13 cellular contexts compared by ENCODE assay signal in genomic region chr17:2502911-2503580, GRCh38. TPM values are rescaled to one million over a fixed set of nuclear protein-coding genes. Genes with fewer than 3 reads are reported as not detected.
A peak's percentile ranks its signal among the peaks of the same experiment; 100 is the strongest.
DNase-seq lines count a peak whose midpoint lies in the region; ATAC-seq, FAIRE-seq and TF ChIP-seq lines count a peak whose summit lies in the region.
"Had no signal": no experiment of that assay in that cellular context is flagged by ENCODE, and none has a peak within 500 bp of the region (broad histone marks: within the 10 kb centered on the region; RNA-seq: fewer than 3 reads in every experiment).

No MANE protein-coding gene starts in this region.

- H3K9me3 ChIP-seq in GM12878 (replicated peaks; ENCODE audit: control insufficient read depth, insufficient read depth, low read length) (no peaks in the 10 kb centered on the region; the same call in 1 of the 3 replicates), heart left ventricle (no peaks in the 10 kb centered on the region), right cardiac atrium (ENCODE audit: control insufficient read depth, low read length) (no peaks in the 10 kb centered on the region)

- FAIRE-seq in GM12891 (lab: Jason Lieb, UNC) = no peak
- FAIRE-seq in HTR-8/SVneo (lab: Jason Lieb, UNC) = peak; percentile 4
- FAIRE-seq in GM12878 (lab: Jason Lieb, UNC) = no peak
- peak; percentile 64 for FAIRE-seq in frontal cortex (lab: Jason Lieb, UNC)

- SMC1A ChIA-PET in GM12878 (lab: Charles Lee; ENCODE audit: uncharacterized antibody, unreplicated experiment) = interaction anchor here (0.7 kb wide), 1 partner anchor 12 kb away, joined by 3 read pairs; no protein-coding TSS in a partner anchor

- no peak overlapping the region for H3K4me2 ChIP-seq in GM12878 (ENCODE audit: control insufficient read depth, insufficient read depth)

- no TSS peak for BruUV-seq in GM12878 (replicated peaks; lab: Mats Ljungman, UMichigan)

- CTCF ChIA-PET in GM12878 (lab: Yijun Ruan, JAX) = no interaction called here

- no peaks in the 10 kb centered on the region for H4K20me1 ChIP-seq in GM12878 (ENCODE audit: control insufficient read depth, insufficient read depth)

- intact Hi-C loops in GM12878 (cut with micrococcal nuclease; ENCODE audit: unreplicated experiment) = no loop called here
- intact Hi-C loops in heart left ventricle (cut with DNase I) = no loop called here
- intact Hi-C loops in right cardiac atrium (cut with DNase I) = no loop called here

- TF ChIP-seq POLR2A in GM12891 (IDR thresholded peaks at IDR 0.05; ENCODE audit: low read depth, low read length) (no peak), GM12878 (IDR thresholded peaks at IDR 0.05; ENCODE audit: low read depth, low read length) (no peak), heart left ventricle (IDR thresholded peaks at IDR 0.05) (no peak)

- peaks cover 26% of the 10 kb centered on the region for H3K79me2 ChIP-seq in GM12878 (ENCODE audit: control insufficient read depth, insufficient read depth, low read length)

- no peak for TF ChIP-seq RAD21 in GM12878 (IDR thresholded peaks at IDR 0.05; ENCODE audit: insufficient read depth, low read depth, low read length)

- H3K4me3 ChIP-seq in GM12878 = no peak overlapping the region
- H3K4me3 ChIP-seq in heart left ventricle = no peak overlapping the region
- no peak overlapping the region for H3K4me3 ChIP-seq in right cardiac atrium (ENCODE audit: low read length)

- POLR2A ChIA-PET in GM12878 (lab: Charles Lee) = no interaction called here

- ATAC-seq in GM12878 (no peak), heart left ventricle (no peak), GM18909 (IDR thresholded peaks at IDR 0.05; ENCODE audit: poor library complexity, unreplicated experiment) (no peak), right cardiac atrium (no peak)
- ATAC-seq: CD8-positive, alpha-beta T cell had no signal

- DNase-seq in GM12891 (ENCODE audit: insufficient read length, low spot score) = no peak
- no peak for DNase-seq in HTR-8/SVneo (ENCODE audit: insufficient read length, low spot score)
- DNase-seq in GM12878 (ENCODE audit: low read depth, low spot score) = no peak
- DNase-seq in frontal cortex (ENCODE audit: low spot score in 2 of 2) = no peak
- no peak for DNase-seq in heart left ventricle
- no peak for DNase-seq in right cardiac atrium
- DNase-seq: CD8-positive, alpha-beta T cell; COR-L47; DND-41; HCEC 1CT; IMR-90; KG1 had no signal

- TF ChIP-seq CTCF in GM12878 (IDR thresholded peaks at IDR 0.05 in 2 of 3, conservative IDR thresholded peaks at IDR 0.05 in 1 of 3; ENCODE audit: control insufficient read depth in 2 of 3, extremely low read depth in 1 of 3, insufficient read depth in 1 of 3, low read depth in 3 of 3, low read length in 3 of 3) = no peak
- TF ChIP-seq CTCF in heart left ventricle (IDR thresholded peaks at IDR 0.05) = no peak

- RAD21 ChIA-PET in GM12878 (lab: Charles Lee; ENCODE audit: unreplicated experiment) = no interaction called here

- WGBS in GM12878 (ENCODE audit: insufficient coverage, insufficient replicate concordance, low lambda C conversion rate, missing lambda C conversion rate) = 98% methylated on average over 8 of the region's 8 CpGs
- 84 to 91% (median 84%) methylated on average over 8 of the region's 8 CpGs for WGBS in heart left ventricle, 4 donors
- 89% methylated on average over 8 of the region's 8 CpGs for WGBS in right cardiac atrium

- no peak overlapping the region for H2AFZ ChIP-seq in GM12878 (ENCODE audit: control insufficient read depth, low read depth, low read length)

- H3K27me3 ChIP-seq in GM12878 (replicated peaks in 1 of 2; ENCODE audit: control insufficient read depth in 2 of 2, insufficient read depth in 2 of 2, low read length in 1 of 2) (no peaks in the 10 kb centered on the region), heart left ventricle (no peaks in the 10 kb centered on the region), right cardiac atrium (ENCODE audit: control insufficient read depth, insufficient read depth) (no peaks in the 10 kb centered on the region)

- in situ Hi-C loops in GM12878 (cut with MboI) = no loop called here

- H3K27ac ChIP-seq in GM12878 (ENCODE audit: control insufficient read depth, insufficient read depth) = no peak overlapping the region
- no peak overlapping the region for H3K27ac ChIP-seq in heart left ventricle
- H3K27ac ChIP-seq in right cardiac atrium (ENCODE audit: low read length) = no peak overlapping the region

- H3K9ac ChIP-seq in GM12878 (ENCODE audit: control insufficient read depth, insufficient read depth, low read length) = no peak overlapping the region

- TF ChIP-seq EP300 in GM12878 (IDR thresholded peaks at IDR 0.05; ENCODE audit: borderline replicate concordance in 1 of 2, control insufficient read depth in 1 of 2, low read depth in 2 of 2, low read length in 2 of 2) = no peak

- H3K36me3 ChIP-seq in GM12878 (ENCODE audit: control insufficient read depth in 2 of 2, insufficient read depth in 2 of 2, low read length in 1 of 2) (peaks cover 0 to 12% of the 10 kb centered on the region in 2 experiments; a peak in 1 of 4 replicates), heart left ventricle (peaks cover 0 to 39% (median 24%) of the 10 kb centered on the region in 9 donors)

- H3K4me1 ChIP-seq in GM12878 (ENCODE audit: control insufficient read depth, insufficient read depth, low read length) (no peaks in the 10 kb centered on the region), heart left ventricle (peaks cover 0 to 3% (median 0%) of the 10 kb centered on the region in 12 donors), right cardiac atrium (ENCODE audit: control insufficient read depth, insufficient read depth, low read length) (no peaks in the 10 kb centered on the region)

TF ChIP-seq in GM12891, 5 proteins besides CTCF, POLR2A, EP300 and RAD21:
- TF ChIP-seq SPI1 (IDR thresholded peaks at IDR 0.05; ENCODE audit: low read depth, low read length) = peak; percentile 55; the same call in 1 of the 2 replicates
- TF ChIP-seq POLR2AphosphoS5 (IDR thresholded peaks at IDR 0.05; ENCODE audit: low read depth, low read length) = no peak
- TF ChIP-seq TAF1 (IDR thresholded peaks at IDR 0.05; ENCODE audit: low read depth, low read length) = no peak
- no peak for TF ChIP-seq POU2F2 (IDR thresholded peaks at IDR 0.05; ENCODE audit: low read depth, low read length)

TF ChIP-seq in GM12878, 131 proteins besides CTCF, POLR2A, EP300 and RAD21 (continues in another document):
- TF ChIP-seq SPI1 (IDR thresholded peaks at IDR 0.05; ENCODE audit: borderline replicate concordance, insufficient read depth, low read depth, low read length) = peak; percentile 47; the same call in 1 of the 2 replicates
- peak; percentile 31 to 44; a peak in 2 of 4 replicates for TF ChIP-seq IKZF2 (IDR thresholded peaks at IDR 0.05)
- TF ChIP-seq HSF1 (IDR thresholded peaks at IDR 0.05; ENCODE audit: low read depth, low read length) = no peak
- TF ChIP-seq GATAD2B (conservative IDR thresholded peaks at IDR 0.05; ENCODE audit: low read depth) = no peak

RNA-seq across cellular contexts. Expression of gene METTL16, which starts 8.6 kb away (rescaled TPM):
- 15.7 TPM for polyA plus RNA-seq in GM12891 (2012; ENCODE audit: low read depth, missing spikeins)
- total RNA-seq in GM12878 (2013; cell fraction: nucleolus; rRNA removed) = 106 and 120 TPM in 2 replicates
- total RNA-seq in GM12878 (2014; rRNA removed) (22.0 and 23.5 TPM in 2 replicates), GM12878 (2014; rRNA removed; fragmentation: Illumina TruSeq; extraction: Trizol) (20.9 and 21.9 TPM in 2 replicates), GM12878 (2021) (31.3 and 34.3 TPM in 2 replicates), frontal cortex (15.1 TPM), heart left ventricle (10 to 100 TPM; 13.9 to 32.0 (median 24.6) TPM), right cardiac atrium (10 to 100 TPM; 22.6 to 26.5 (median 23.6) TPM)
- 15.1 TPM for polyA plus RNA-seq in GM12878 (2011; ENCODE audit: low read depth)
- polyA plus RNA-seq in GM12878 (2011; rRNA removed) (21.1 and 22.0 TPM in 2 replicates), GM12878 (2014; fragmentation: Illumina TruSeq; extraction: Trizol) (24.5 and 24.6 TPM in 2 replicates), GM12878 (2014; fragmentation: Nextera tagmentation; extraction: Ambion mirVana) (10 to 100 TPM; 15.6 to 22.9 TPM), GM12878 (2014; rRNA removed) (22.3 and 25.8 TPM in 2 replicates), GM12878 (2016; fragmentation: Nextera tagmentation; extraction: Ambion mirVana) (10 to 100 TPM; 28.6 to 31.7 TPM), heart left ventricle (10 to 100 TPM; 15.2 to 24.3 TPM), right cardiac atrium (17.7 TPM)
- polyA plus RNA-seq in GM12878 (2011; cell fraction: cytosol; rRNA removed) = 17.1 and 22.6 TPM in 2 replicates
- 14.3 and 15.3 TPM in 2 replicates for polyA plus RNA-seq in GM12878 (2011; cell fraction: nucleus; rRNA removed)
- polyA plus RNA-seq in GM12878 (2012) = 20.9 and 21.2 TPM in 2 replicates
- 16.9 and 22.6 TPM in 2 replicates for polyA minus RNA-seq in GM12878 (2011; rRNA and poly(A)+ RNA removed)
- 8.3 and 12.7 TPM in 2 replicates for polyA minus RNA-seq in GM12878 (2011; cell fraction: cytosol; rRNA and poly(A)+ RNA removed)
- polyA minus RNA-seq in GM12878 (2011; cell fraction: nucleus; rRNA and poly(A)+ RNA removed) = 12.0 and 17.9 TPM in 2 replicates
